Comparison of ENCODE assay signal across 10 cellular contexts in genomic region chr6:158815915-158816314, GRCh38. TPM values are rescaled to one million over a fixed set of nuclear protein-coding genes. Genes with fewer than 3 reads are reported as not detected.
DNase-seq lines count a peak whose midpoint lies in the region; ATAC-seq and TF ChIP-seq lines count a peak whose summit lies in the region.
"Had no signal": no experiment of that assay in that cellular context is flagged by ENCODE, and none has a peak within 500 bp of the region (broad histone marks: within the 10 kb centered on the region; RNA-seq: fewer than 3 reads in every experiment).

No MANE protein-coding gene starts in this region.

- H3K27ac Mint-ChIP-seq in activated T-cell treated with anti-CD3 and anti-CD28 coated beads, Interleukin-2, amount 50 U/mL, for 24 hours: peak overlapping the region; percentile 99
- H3K27ac Mint-ChIP-seq in activated naive CD4-positive, alpha-beta T cell treated with anti-CD3 and anti-CD28 coated beads, Interleukin-2, amount 50 U/mL, for 72 hours: peak overlapping the region; percentile 89 to 99
- H3K27ac Mint-ChIP-seq in immature natural killer cell: peak overlapping the region; percentile 2 to 99 (median 78)

- peaks cover 3% of the 10 kb centered on the region for H3K9me3 Mint-ChIP-seq in activated T-cell treated with anti-CD3 and anti-CD28 coated beads, Interleukin-2, amount 50 U/mL, for 24 hours
- peaks cover 0 to 5% of the 10 kb centered on the region in 2 donors for H3K9me3 Mint-ChIP-seq in activated naive CD4-positive, alpha-beta T cell treated with anti-CD3 and anti-CD28 coated beads, Interleukin-2, amount 50 U/mL, for 72 hours
- H3K9me3 Mint-ChIP-seq in immature natural killer cell: no peaks in the 10 kb centered on the region

- peaks cover 73% of the 10 kb centered on the region for H3K36me3 Mint-ChIP-seq in activated T-cell treated with anti-CD3 and anti-CD28 coated beads, Interleukin-2, amount 50 U/mL, for 24 hours (ENCODE audit: low read depth)
- peaks cover 35 to 66% of the 10 kb centered on the region in 2 donors for H3K36me3 Mint-ChIP-seq in activated naive CD4-positive, alpha-beta T cell treated with anti-CD3 and anti-CD28 coated beads, Interleukin-2, amount 50 U/mL, for 72 hours
- peaks cover 11 to 27% (median 14%) of the 10 kb centered on the region in 3 donors for H3K36me3 Mint-ChIP-seq in immature natural killer cell

- peak overlapping the region; percentile 71 to 92 (median 84) for H3K4me3 ChIP-seq in stomach

- TF ChIP-seq CTCF in stomach (IDR thresholded peaks at IDR 0.05): no peak

- TF ChIP-seq EP300 in stomach (IDR thresholded peaks at IDR 0.05): no peak

- H3K9me3 ChIP-seq in stomach: no peaks in the 10 kb centered on the region

- DNase-seq in activated T-cell treated with anti-CD3 and anti-CD28 coated beads, Interleukin-2, amount 50 U/mL, for 24 hours: no peak
- DNase-seq in activated T-cell treated with anti-CD3 and anti-CD28 coated beads, Interleukin-2, amount 50 U/mL, for 1 hour: no peak
- peak in 1 of 2 donors; percentile 24 for DNase-seq in activated naive CD4-positive, alpha-beta T cell treated with anti-CD3 and anti-CD28 coated beads, Interleukin-2, amount 50 U/mL, for 72 hours (ENCODE audit: low spot score in 2 of 2)
- DNase-seq in immature natural killer cell (no peak), stomach (no peak), hypothalamus (lab: John Stamatoyannopoulos, UW) (no peak)
- DNase-seq: NCI-H526 treated with DMSO at 0.1 percent for 48 hours; stimulated activated CD4-positive, alpha-beta T cell treated with anti-CD3 and anti-CD28 coated beads, Interleukin-4, amount 100 ng/mL, for 1 hour had no signal

- H3K27me3 ChIP-seq in stomach: no peaks in the 10 kb centered on the region

- peaks cover 0 to 22% (median 5%) of the 10 kb centered on the region in 4 donors for H3K36me3 ChIP-seq in stomach

- peak overlapping the region in 4 of 5 donors; percentile 95 to 99 (median 98) for H3K27ac ChIP-seq in stomach

- 29 to 60% (median 37%) methylated on average over 2 of the region's 2 CpGs for WGBS in stomach, 5 donors

- ATAC-seq in activated naive CD4-positive, alpha-beta T cell treated with anti-CD3 and anti-CD28 coated beads, Interleukin-2, amount 50 U/mL, for 72 hours: no peak
- no peak for ATAC-seq in HG02623 (IDR thresholded peaks at IDR 0.05; ENCODE audit: unreplicated experiment)
- ATAC-seq in GM21619 (IDR thresholded peaks at IDR 0.05; ENCODE audit: unreplicated experiment): no peak

- TF ChIP-seq POLR2A in stomach (IDR thresholded peaks at IDR 0.05): no peak

- peaks cover 68% of the 10 kb centered on the region for H3K4me1 Mint-ChIP-seq in activated T-cell treated with anti-CD3 and anti-CD28 coated beads, Interleukin-2, amount 50 U/mL, for 24 hours (ENCODE audit: low read depth)
- H3K4me1 Mint-ChIP-seq in immature natural killer cell: peaks cover 72 to 79% of the 10 kb centered on the region in 2 donors

- intact Hi-C loops in stomach (cut with DNase I; ENCODE audit: low total_unique reads): no loop called here

- no peaks in the 10 kb centered on the region for H3K27me3 Mint-ChIP-seq in activated T-cell treated with anti-CD3 and anti-CD28 coated beads, Interleukin-2, amount 50 U/mL, for 24 hours
- H3K27me3 Mint-ChIP-seq in immature natural killer cell (ENCODE audit: low read depth in 3 of 3): peaks cover 5 to 20% (median 17%) of the 10 kb centered on the region in 3 donors

- peaks cover 18 to 74% (median 59%) of the 10 kb centered on the region in 4 donors for H3K4me1 ChIP-seq in stomach

- H3K4me3 Mint-ChIP-seq in activated T-cell treated with anti-CD3 and anti-CD28 coated beads, Interleukin-2, amount 50 U/mL, for 24 hours: peak overlapping the region; percentile 100
- H3K4me3 Mint-ChIP-seq in immature natural killer cell: peak overlapping the region; percentile 84 to 98 (median 98)

RNA-seq across cellular contexts. Expression of gene EZR, which starts 3.3 kb away (rescaled TPM):
- total RNA-seq in activated naive CD4-positive, alpha-beta T cell treated with anti-CD3 and anti-CD28 coated beads, Interleukin-2, amount 50 U/mL, for 72 hours: 100 to 1,000 TPM; 187 to 207 TPM
- polyA plus RNA-seq in immature natural killer cell: 100 to 1,000 TPM; 129 to 153 (median 139) TPM
- 100 to 1,000 TPM in 3 of 5 donors, 10 to 100 TPM in 2; 69.5 to 317 (median 295) TPM for total RNA-seq in stomach
- 100 to 1,000 TPM; 121 to 231 (median 205) TPM for polyA plus RNA-seq in stomach
